In the genomic region with DNA sequence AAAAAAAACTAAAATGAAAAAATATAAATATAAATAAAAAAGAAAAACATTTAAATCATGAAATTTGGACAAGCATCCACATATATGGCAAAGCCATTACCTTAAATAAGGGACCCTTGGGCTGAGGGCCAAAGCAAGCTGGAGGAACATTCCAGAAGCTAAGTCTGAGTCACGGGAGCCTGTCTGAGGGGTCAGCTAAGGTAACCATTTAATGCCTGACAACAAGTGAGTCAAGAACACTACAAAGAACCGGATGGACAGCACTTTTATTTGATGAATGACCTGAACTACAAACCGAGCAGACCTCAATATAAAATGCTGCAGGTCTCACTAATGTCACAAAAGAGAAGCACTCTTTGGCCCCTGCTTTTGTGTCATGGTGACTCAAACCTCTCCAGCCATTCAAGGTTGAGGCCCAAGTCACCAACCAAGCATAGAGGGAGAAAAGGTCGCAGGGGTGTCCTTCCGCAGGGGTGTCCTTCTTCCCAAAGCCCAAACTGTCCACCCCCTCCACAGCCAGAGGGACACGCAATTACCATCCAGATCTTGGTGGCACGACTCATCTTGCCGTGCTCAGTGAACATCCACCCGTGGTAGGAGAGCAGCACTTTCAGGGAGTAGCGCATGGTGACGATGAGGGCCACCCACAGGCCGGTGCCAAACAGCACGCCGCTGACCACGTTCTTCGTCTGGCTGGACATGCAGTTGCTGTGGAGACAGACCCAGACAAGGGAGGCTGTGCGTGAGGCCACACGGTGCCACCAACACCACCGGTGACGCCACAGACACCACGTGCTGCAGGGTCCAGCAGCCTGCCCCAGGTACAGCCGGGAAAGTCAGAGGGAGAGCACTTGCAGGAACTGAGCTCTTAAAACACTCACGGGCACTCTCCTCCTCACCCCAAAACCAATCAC, we compare ENCODE assay signal across 15 cellular contexts. TPM values are rescaled to one million over a fixed set of nuclear protein-coding genes. Genes with fewer than 3 reads are reported as not detected.
A peak's percentile ranks its signal among the peaks of the same experiment; 100 is the strongest.
DNase-seq lines count a peak whose midpoint lies in the region; ATAC-seq lines count a peak whose summit lies in the region.
"Had no signal": no experiment of that assay in that cellular context is flagged by ENCODE, and none has a peak within 500 bp of the region (broad histone marks: within the 10 kb centered on the region; RNA-seq: fewer than 3 reads in every experiment).

No MANE protein-coding gene starts in this region.

- H3K9me3 ChIP-seq in effector memory CD4-positive, alpha-beta T cell (ENCODE audit: control insufficient read depth, low read length) = no peaks in the 10 kb centered on the region
- H3K9me3 ChIP-seq: heart right ventricle, Peyer's patch, spleen, testis had no signal

- no peak overlapping the region for H3K27ac ChIP-seq in effector memory CD4-positive, alpha-beta T cell (ENCODE audit: insufficient read depth, low read length, poor library complexity, severe bottlenecking)
- H3K27ac ChIP-seq: Peyer's patch, spleen, testis had no signal

- DNase-seq in HCEC 1CT = peak; percentile 73
- peak; percentile 88 for DNase-seq in astrocyte of the hippocampus (ENCODE audit: low read depth, low spot score)
- DNase-seq in hepatic stellate cell (ENCODE audit: low spot score) = peak; percentile 69
- DNase-seq in activated T-helper 2 cell treated with anti-CD3 and anti-CD28 coated beads, Interferon-gamma antibody, Interleukin-2, Interleukin-4, amounts not matched to agents 10 μg/mL and 5 μg/mL and 100 μg/mL, durations not matched to agents 14 hours and 24 hours and 36 hours (ENCODE audit: low spot score) = no peak
- no peak for DNase-seq in HuH-7.5 (ENCODE audit: low spot score)
- DNase-seq in effector memory CD4-positive, alpha-beta T cell = no peak
- DNase-seq: activated CD8-positive, alpha-beta T cell treated with anti-CD3 and anti-CD28 coated beads for 36 hours; activated naive CD4-positive, alpha-beta T cell treated with Interleukin-2 at 50 U/mL for 16 hours; heart right ventricle; NCI-H510A; nephron progenitor cell; Peyer's patch; spleen; testis had no signal

- no peaks in the 10 kb centered on the region for H3K4me1 ChIP-seq in effector memory CD4-positive, alpha-beta T cell (ENCODE audit: control insufficient read depth, insufficient read depth, low read length, poor library complexity, severe bottlenecking)

- intact Hi-C loops in activated T-helper 2 cell treated with anti-CD3 and anti-CD28 coated beads, Interferon-gamma antibody, Interleukin-2, Interleukin-4, amounts not matched to agents 10 μg/mL and 5 μg/mL and 100 μg/mL, durations not matched to agents 14 hours and 24 hours and 36 hours (cut with micrococcal nuclease) = no loop called here

- H3K36me3 ChIP-seq in effector memory CD4-positive, alpha-beta T cell (ENCODE audit: control insufficient read depth, insufficient read depth, low read length) = peaks cover 15% of the 10 kb centered on the region

- H3K9me3 Mint-ChIP-seq in activated T-helper 2 cell treated with anti-CD3 and anti-CD28 coated beads, Interferon-gamma antibody, Interleukin-2, Interleukin-4, amounts not matched to agents 10 μg/mL and 5 μg/mL and 100 μg/mL, durations not matched to agents 14 hours and 24 hours and 36 hours = no peaks in the 10 kb centered on the region
- H3K9me3 Mint-ChIP-seq: activated CD8-positive, alpha-beta T cell treated with anti-CD3 and anti-CD28 coated beads for 36 hours; nephron progenitor cell had no signal

- peaks cover 13% of the 10 kb centered on the region for H3K36me3 Mint-ChIP-seq in activated T-helper 2 cell treated with anti-CD3 and anti-CD28 coated beads, Interferon-gamma antibody, Interleukin-2, Interleukin-4, amounts not matched to agents 10 μg/mL and 5 μg/mL and 100 μg/mL, durations not matched to agents 14 hours and 24 hours and 36 hours (ENCODE audit: low read depth)

- no peaks in the 10 kb centered on the region for H3K27me3 Mint-ChIP-seq in activated T-helper 2 cell treated with anti-CD3 and anti-CD28 coated beads, Interferon-gamma antibody, Interleukin-2, Interleukin-4, amounts not matched to agents 10 μg/mL and 5 μg/mL and 100 μg/mL, durations not matched to agents 14 hours and 24 hours and 36 hours (ENCODE audit: low read depth)
- H3K27me3 Mint-ChIP-seq: activated CD8-positive, alpha-beta T cell treated with anti-CD3 and anti-CD28 coated beads for 36 hours had no signal

- H3K27ac Mint-ChIP-seq in activated T-helper 2 cell treated with anti-CD3 and anti-CD28 coated beads, Interferon-gamma antibody, Interleukin-2, Interleukin-4, amounts not matched to agents 10 μg/mL and 5 μg/mL and 100 μg/mL, durations not matched to agents 14 hours and 24 hours and 36 hours = no peak overlapping the region
- H3K27ac Mint-ChIP-seq: activated CD8-positive, alpha-beta T cell treated with anti-CD3 and anti-CD28 coated beads for 36 hours; nephron progenitor cell had no signal

- H3K27me3 ChIP-seq in effector memory CD4-positive, alpha-beta T cell (replicated peaks; ENCODE audit: control insufficient read depth, insufficient read depth, low read length, poor library complexity, severe bottlenecking) = no peaks in the 10 kb centered on the region
- H3K27me3 ChIP-seq: heart right ventricle, Peyer's patch, spleen, testis had no signal

- no peak overlapping the region for H3K4me3 Mint-ChIP-seq in activated T-helper 2 cell treated with anti-CD3 and anti-CD28 coated beads, Interferon-gamma antibody, Interleukin-2, Interleukin-4, amounts not matched to agents 10 μg/mL and 5 μg/mL and 100 μg/mL, durations not matched to agents 14 hours and 24 hours and 36 hours (ENCODE audit: low read depth)
- H3K4me3 Mint-ChIP-seq: activated CD8-positive, alpha-beta T cell treated with anti-CD3 and anti-CD28 coated beads for 36 hours; nephron progenitor cell had no signal

- no peak for ATAC-seq in HG03139 (IDR thresholded peaks at IDR 0.05; ENCODE audit: unreplicated experiment)
- ATAC-seq: activated CD8-positive, alpha-beta T cell treated with anti-CD3 and anti-CD28 coated beads for 36 hours had no signal

- no peak overlapping the region for H3K4me3 ChIP-seq in effector memory CD4-positive, alpha-beta T cell (ENCODE audit: insufficient read depth, low read depth, low read length, poor library complexity, severe bottlenecking)
- H3K4me3 ChIP-seq: heart right ventricle, Peyer's patch, spleen, testis had no signal

- no peaks in the 10 kb centered on the region for H3K4me1 Mint-ChIP-seq in activated T-helper 2 cell treated with anti-CD3 and anti-CD28 coated beads, Interferon-gamma antibody, Interleukin-2, Interleukin-4, amounts not matched to agents 10 μg/mL and 5 μg/mL and 100 μg/mL, durations not matched to agents 14 hours and 24 hours and 36 hours (ENCODE audit: low read depth)
- H3K4me1 Mint-ChIP-seq: nephron progenitor cell had no signal

RNA-seq across cellular contexts. Expression of a gene that starts 34.5 kb away (rescaled TPM):
- total RNA-seq in activated T-helper 2 cell treated with anti-CD3 and anti-CD28 coated beads, Interferon-gamma antibody, Interleukin-2, Interleukin-4, amounts not matched to agents 10 μg/mL and 5 μg/mL and 100 μg/mL, durations not matched to agents 14 hours and 24 hours and 36 hours = 45.5 and 46.6 TPM in 2 replicates

RNA-seq across cellular contexts. Expression of a gene that starts 55.9 kb away (rescaled TPM):
- total RNA-seq in activated T-helper 2 cell treated with anti-CD3 and anti-CD28 coated beads, Interferon-gamma antibody, Interleukin-2, Interleukin-4, amounts not matched to agents 10 μg/mL and 5 μg/mL and 100 μg/mL, durations not matched to agents 14 hours and 24 hours and 36 hours = 3.8 and 5.5 TPM in 2 replicates

Comparison
In these comparisons a context has a peak if more than half of its experiments do, and no peak if none do; other contexts are left out.
1. DNase-seq: peak in HCEC 1CT (single experiment), astrocyte of the hippocampus (single experiment) and hepatic stellate cell (single experiment); none in activated T-helper 2 cell treated with anti-CD3 and anti-CD28 coated beads, Interferon-gamma antibody, Interleukin-2, Interleukin-4, amounts not matched to agents 10 μg/mL and 5 μg/mL and 100 μg/mL, durations not matched to agents 14 hours and 24 hours and 36 hours (single experiment), HuH-7.5 (single experiment) and effector memory CD4-positive, alpha-beta T cell (0 of 3).